ENCODE assay signal across 11 cellular contexts in the genomic region with DNA sequence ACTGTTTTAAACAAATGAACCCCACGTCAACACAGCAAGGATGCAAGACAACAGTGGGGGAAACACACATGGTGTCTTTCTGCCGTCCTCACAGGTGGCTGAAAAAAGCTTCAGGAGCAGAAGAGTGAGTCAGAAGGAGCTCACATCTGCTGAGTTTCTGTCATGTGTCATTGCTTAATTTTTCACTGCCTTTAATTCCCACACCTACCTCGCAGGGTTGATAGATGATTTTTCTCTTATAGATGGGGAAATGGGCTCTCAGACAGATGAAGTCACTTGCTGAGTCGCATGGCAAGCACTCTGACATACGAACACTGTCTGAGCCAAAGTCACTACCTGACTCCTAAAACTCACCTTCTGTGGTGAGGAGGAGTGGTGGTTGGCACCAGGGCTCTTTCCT. TPM values are rescaled to one million over a fixed set of nuclear protein-coding genes. Genes with fewer than 3 reads are reported as not detected.
DNase-seq lines count a peak whose midpoint lies in the region; ATAC-seq and TF ChIP-seq lines count a peak whose summit lies in the region.
"Had no signal": no experiment of that assay in that cellular context is flagged by ENCODE, and none has a peak within 500 bp of the region (broad histone marks: within the 10 kb centered on the region; RNA-seq: fewer than 3 reads in every experiment).

No MANE protein-coding gene starts in this region.

- H3K9me3 ChIP-seq in OCI-LY1 (ENCODE audit: low read length) (no peaks in the 10 kb centered on the region), H9 (ENCODE audit: control insufficient read depth, low read depth, low read length) (no peaks in the 10 kb centered on the region)

- no peak overlapping the region for H3K4me3 Mint-ChIP-seq in H9
- H3K4me3 Mint-ChIP-seq: naive thymus-derived CD8-positive, alpha-beta T cell had no signal

- H3K4me3 ChIP-seq in OCI-LY1 (ENCODE audit: low read depth, low read length, poor library complexity, severe bottlenecking) = no peak overlapping the region

- no peaks in the 10 kb centered on the region for H3K4me1 Mint-ChIP-seq in H9

- H2BK120ac ChIP-seq in H9 (ENCODE audit: low read depth, low read length, poor library complexity, severe bottlenecking) = no peak overlapping the region

- no peak overlapping the region for H3K14ac ChIP-seq in H9 (ENCODE audit: insufficient read depth, low read length)

- H2BK15ac ChIP-seq in H9 (ENCODE audit: low read depth, low read length) = no peak overlapping the region

- H3K4me1 ChIP-seq in OCI-LY1 (ENCODE audit: insufficient read depth, low read length, severe bottlenecking) (peaks cover 15% of the 10 kb centered on the region), H9 (ENCODE audit: insufficient read depth, low read length) (no peaks in the 10 kb centered on the region)

- H2BK20ac ChIP-seq in H9 (ENCODE audit: low read depth, low read length, poor library complexity, severe bottlenecking) = no peak overlapping the region

- no peak overlapping the region for H2BK5ac ChIP-seq in H9 (ENCODE audit: insufficient read length, low read length)

- no peak overlapping the region for H3K27ac Mint-ChIP-seq in H9
- H3K27ac Mint-ChIP-seq: naive thymus-derived CD8-positive, alpha-beta T cell had no signal

- H4K5ac ChIP-seq in H9 (ENCODE audit: insufficient read length, low read depth, low read length) = no peak overlapping the region

- no peaks in the 10 kb centered on the region for H3K79me1 ChIP-seq in H9 (ENCODE audit: insufficient read depth, low read depth, low read length, poor library complexity, severe bottlenecking)

- H4K20me1 ChIP-seq in OCI-LY1 (ENCODE audit: insufficient read depth, low read length) (no peaks in the 10 kb centered on the region), H9 (ENCODE audit: control insufficient read depth, insufficient read depth, insufficient read length) (no peaks in the 10 kb centered on the region)

- H3K9me3 Mint-ChIP-seq in H9 = no peaks in the 10 kb centered on the region
- H3K9me3 Mint-ChIP-seq: naive thymus-derived CD8-positive, alpha-beta T cell had no signal

- H2AFZ ChIP-seq in OCI-LY1 (ENCODE audit: low read length) = peak overlapping the region; percentile 89; the same call in 1 of the 2 replicates
- no peak overlapping the region for H2AFZ ChIP-seq in H9 (ENCODE audit: low read length)

- H3T11ph ChIP-seq in H9 (ENCODE audit: low read length) = no peak overlapping the region

- H3K4ac ChIP-seq in H9 (ENCODE audit: low read depth, low read length) = no peak overlapping the region

- no peaks in the 10 kb centered on the region for H3K36me3 ChIP-seq in OCI-LY1 (ENCODE audit: insufficient read depth, low read length)

- H3K79me2 ChIP-seq in OCI-LY1 (ENCODE audit: insufficient read depth, low read length) (no peaks in the 10 kb centered on the region), H9 (ENCODE audit: insufficient read depth, low read length) (no peaks in the 10 kb centered on the region)

- H3K23me2 ChIP-seq in H9 (ENCODE audit: insufficient read length, low read depth, low read length, poor library complexity, severe bottlenecking) = no peaks in the 10 kb centered on the region

- no peak for TF ChIP-seq CTCF in OCI-LY1 (IDR thresholded peaks at IDR 0.05; ENCODE audit: low read length)
- TF ChIP-seq CTCF in H9 (conservative IDR thresholded peaks at IDR 0.05) = no peak

- H2BK12ac ChIP-seq in H9 (ENCODE audit: insufficient read length, low read depth, low read length) = no peak overlapping the region

- no peak overlapping the region for H2AK5ac ChIP-seq in H9 (ENCODE audit: insufficient read length, low read length)

- H3K4me2 ChIP-seq in OCI-LY1 (ENCODE audit: low read length) = peak overlapping the region; percentile 27; the same call in 1 of the 2 replicates
- H3K4me2 ChIP-seq in H9 (ENCODE audit: insufficient read depth, insufficient read length, low read length) = no peak overlapping the region

- no peaks in the 10 kb centered on the region for H3K27me3 Mint-ChIP-seq in H9 (ENCODE audit: low read depth)

- no peak overlapping the region for H3K9ac ChIP-seq in OCI-LY1 (ENCODE audit: low read length)
- H3K9ac ChIP-seq in H9 (ENCODE audit: extremely low read depth, insufficient read length, low read length) = no peak overlapping the region

- no peak overlapping the region for H4K8ac ChIP-seq in H9 (replicated peaks; ENCODE audit: insufficient read length, low read depth, low read length)

- no CpG with 5 or more reads among the region's 5 CpGs for WGBS in H9 (ENCODE audit: extremely low coverage, insufficient read length, low lambda C conversion rate)

- ATAC-seq in GM21825 (IDR thresholded peaks at IDR 0.05; ENCODE audit: unreplicated experiment) = peak; percentile 76
- no peak for ATAC-seq in HG03521 (IDR thresholded peaks at IDR 0.05; ENCODE audit: unreplicated experiment)
- ATAC-seq: naive thymus-derived CD8-positive, alpha-beta T cell had no signal

- no peaks in the 10 kb centered on the region for H3K27me3 ChIP-seq in OCI-LY1 (ENCODE audit: insufficient read depth, low read length)
- no peaks in the 10 kb centered on the region for H3K27me3 ChIP-seq in H9 (ENCODE audit: insufficient read depth, low read length)

- no peaks in the 10 kb centered on the region for H3F3A ChIP-seq in OCI-LY1 (ENCODE audit: insufficient read depth, low read length)

- H3K9me2 ChIP-seq in OCI-LY1 (ENCODE audit: low read depth, low read length) = no peaks in the 10 kb centered on the region

- no peak overlapping the region for H3K18ac ChIP-seq in H9 (ENCODE audit: insufficient read length, low read depth, low read length)

- H3K27ac ChIP-seq in OCI-LY1 (ENCODE audit: low read depth, low read length, poor library complexity, severe bottlenecking) = peak overlapping the region; percentile 48
- no peak overlapping the region for H3K27ac ChIP-seq in H9 (ENCODE audit: insufficient read length, low read depth, low read length)
- H3K27ac ChIP-seq: 22Rv1 had no signal

- H3K56ac ChIP-seq in H9 (ENCODE audit: insufficient read length, low read depth, low read length) = no peak overlapping the region

- no peak overlapping the region for H3K23ac ChIP-seq in H9 (ENCODE audit: insufficient read length, low read depth, low read length)

- H3K36me3 Mint-ChIP-seq in H9 (ENCODE audit: insufficient read depth in 1 of 3, low read depth in 3 of 3) = no peaks in the 10 kb centered on the region
- H3K36me3 Mint-ChIP-seq: naive thymus-derived CD8-positive, alpha-beta T cell had no signal

- H4K91ac ChIP-seq in H9 (ENCODE audit: insufficient read length, low read depth, low read length) = no peak overlapping the region

- DNase-seq in DMS 273 (lab: John Stamatoyannopoulos, UW; ENCODE audit: unreplicated experiment) (peak; percentile 35), DMS 273 treated with DMSO at 0.1 percent for 48 hours (lab: John Stamatoyannopoulos, UW) (no peak), myocyte (ENCODE audit: low read depth) (peak; percentile 40), H9 (no peak), NCI-H345 treated with DMSO at 0.1 percent for 48 hours (lab: John Stamatoyannopoulos, UW; ENCODE audit: unreplicated experiment) (no peak)
- DNase-seq: naive thymus-derived CD8-positive, alpha-beta T cell; NCI-H2029 treated with DMSO at 0.1 percent for 48 hours had no signal

RNA-seq across cellular contexts. Expression of gene CARMIL1, which starts 28.3 kb away (rescaled TPM):
- 12.4 and 22.5 TPM in 2 replicates for total RNA-seq in myocyte
- polyA plus RNA-seq in myocyte (2012) = 8.9 TPM
- 23.6 and 24.0 TPM in 2 replicates for total RNA-seq in H9 (2021)

Comparison
In these comparisons a context has a peak if more than half of its experiments do, and no peak if none do; other contexts are left out.
1. DNase-seq: peak in DMS 273 (single experiment) and myocyte (single experiment); none in DMS 273 treated with DMSO at 0.1 percent for 48 hours (single experiment), H9 (single experiment) and NCI-H345 treated with DMSO at 0.1 percent for 48 hours (single experiment).